ENCODE assay signal across 8 cellular contexts in genomic region chr15:42736793-42737528, GRCh38. TPM values are rescaled to one million over a fixed set of nuclear protein-coding genes. Genes with fewer than 3 reads are reported as not detected.
A peak's percentile ranks its signal among the peaks of the same experiment; 100 is the strongest.
DNase-seq lines count a peak whose midpoint lies in the region; ATAC-seq and TF ChIP-seq lines count a peak whose summit lies in the region.

Gene CDAN1 (minus strand): TSS chr15:42737128. CDS start chr15:42737102, 26 bp downstream.

- intact Hi-C loops in Caco-2 (cut with micrococcal nuclease; ENCODE audit: unreplicated experiment), result no loop called here
- intact Hi-C loops in PC-9 (cut with micrococcal nuclease; ENCODE audit: unreplicated experiment), result loop anchor here (2.0 kb wide), 1 partner anchor 190 kb away; no protein-coding TSS in a partner anchor

- peaks cover 38% of the 10 kb centered on the region for H3K36me3 Mint-ChIP-seq in Caco-2 (ENCODE audit: insufficient read depth, unreplicated experiment)

- peak within 1 kb of the TSS; percentile 88 for H2AFZ ChIP-seq in PC-9

- no TSS peak for BruUV-seq in Caco-2 (replicated peaks; lab: Mats Ljungman, UMichigan)
- BruUV-seq in PC-9 (replicated peaks; lab: Mats Ljungman, UMichigan), result no TSS peak

- peak; percentile 87 to 92 for DNase-seq in Caco-2
- DNase-seq in PC-9, result peak; percentile 42 to 90
- peak; percentile 97 for DNase-seq in activated T-cell treated with anti-CD3 and anti-CD28 coated beads for 48 hours (ENCODE audit: low read depth)
- DNase-seq in erythroblast (lab: John Stamatoyannopoulos, UW), result peak; percentile 89 to 95
- peak; percentile 92 for DNase-seq in stimulated activated CD8-positive, alpha-beta memory T cell treated with anti-CD3 and anti-CD28 coated beads, Interleukin-4, amount 100 ng/mL, for 24 hours (ENCODE audit: low read depth)

- no peaks in the 10 kb centered on the region for H3K79me2 ChIP-seq in PC-9 (ENCODE audit: low read depth)

- no peaks in the 10 kb centered on the region for H3K4me1 Mint-ChIP-seq in Caco-2 (ENCODE audit: low read depth, unreplicated experiment)

- peak within 1 kb of the TSS; percentile 80 for H3K9ac ChIP-seq in HUES6 (ENCODE audit: low read length)
- H3K9ac ChIP-seq in mucosa of rectum (ENCODE audit: low read depth in 1 of 2, low read length in 2 of 2), result peak within 1 kb of the TSS; percentile 89 to 92

- peak within 1 kb of the TSS; percentile 76 for H3K4me3 Mint-ChIP-seq in Caco-2 (ENCODE audit: unreplicated experiment)

- peak within 1 kb of the TSS; percentile 76 for H3K27ac Mint-ChIP-seq in Caco-2 (ENCODE audit: unreplicated experiment)

- H3K4me1 ChIP-seq in Caco-2, result no peaks in the 10 kb centered on the region; the same call in 1 of the 2 replicates
- peaks cover 5% of the 10 kb centered on the region; the same call in 1 of the 2 replicates for H3K4me1 ChIP-seq in HUES6 (ENCODE audit: control insufficient read depth, insufficient read depth, low read length)
- H3K4me1 ChIP-seq in PC-9 (replicated peaks; ENCODE audit: insufficient read depth), result no peaks in the 10 kb centered on the region
- H3K4me1 ChIP-seq in mucosa of rectum (ENCODE audit: control insufficient read depth in 2 of 2, insufficient read depth in 2 of 2, low read length in 2 of 2), result peaks cover 7 to 15% of the 10 kb centered on the region in 2 donors

- H3K9me2 ChIP-seq in PC-9 (ENCODE audit: insufficient read depth), result no peaks in the 10 kb centered on the region

- peak; percentile 71 for ATAC-seq in GM21390 (IDR thresholded peaks at IDR 0.05; ENCODE audit: unreplicated experiment)

- no peaks in the 10 kb centered on the region for H3F3A ChIP-seq in PC-9 (ENCODE audit: insufficient read depth, low read depth)

- CTCF ChIA-PET in Caco-2 (lab: Charles Lee) (interaction anchor here (0.6 to 1.6 kb wide), 2 partner anchors 189 to 194 kb away, joined by 3 to 5 read pairs; no protein-coding TSS in a partner anchor), PC-9 (lab: Charles Lee) (interaction anchor here (0.5 to 0.9 kb wide), 3 partner anchors 141 to 1040 kb away, joined by 3 to 11 read pairs (median 5); no protein-coding TSS in a partner anchor)

- peak within 1 kb of the TSS; percentile 62; the same call in 1 of the 2 replicates for H3K27ac ChIP-seq in HUES6 (ENCODE audit: low read depth, low read length)
- peak within 1 kb of the TSS; percentile 42; the same call in 1 of the 2 replicates for H3K27ac ChIP-seq in PC-9
- H3K27ac ChIP-seq in mucosa of rectum (ENCODE audit: low read depth in 2 of 2, low read length in 2 of 2), result peak within 1 kb of the TSS; percentile 86 to 89

- H3K27me3 ChIP-seq in Caco-2 (replicated peaks; ENCODE audit: control insufficient read depth, insufficient read depth, low read length) (no peaks in the 10 kb centered on the region), HUES6 (ENCODE audit: control insufficient read depth, insufficient read depth, low read length) (no peaks in the 10 kb centered on the region), PC-9 (ENCODE audit: insufficient read depth, low read depth) (no peaks in the 10 kb centered on the region), mucosa of rectum (ENCODE audit: control insufficient read depth in 2 of 2, insufficient read depth in 2 of 2, low read length in 2 of 2) (no peaks in the 10 kb centered on the region)

- H3K27me3 Mint-ChIP-seq in Caco-2 (ENCODE audit: insufficient read depth, unreplicated experiment), result no peaks in the 10 kb centered on the region

- H3K9me3 ChIP-seq in Caco-2 (no peaks in the 10 kb centered on the region), HUES6 (ENCODE audit: control insufficient read depth, insufficient read depth, low read depth, low read length) (no peaks in the 10 kb centered on the region), PC-9 (ENCODE audit: insufficient read depth, low read depth) (no peaks in the 10 kb centered on the region), mucosa of rectum (ENCODE audit: control insufficient read depth in 2 of 2, low read length in 2 of 2) (no peaks in the 10 kb centered on the region)

- TF ChIP-seq POLR2A in erythroblast (IDR thresholded peaks at IDR 0.05; ENCODE audit: low read length), result peak; percentile 77

- no peaks in the 10 kb centered on the region for H3K9me3 Mint-ChIP-seq in Caco-2 (ENCODE audit: unreplicated experiment)

- peak within 1 kb of the TSS; percentile 84 for H3K4me2 ChIP-seq in PC-9

- peak within 1 kb of the TSS; percentile 69 for H3K4me3 ChIP-seq in Caco-2 (ENCODE audit: low read depth, low read length)
- H3K4me3 ChIP-seq in HUES6 (ENCODE audit: low read depth, low read length), result peak within 1 kb of the TSS; percentile 93
- H3K4me3 ChIP-seq in PC-9, result peak within 1 kb of the TSS; percentile 78
- peak within 1 kb of the TSS; percentile 82 to 96 for H3K4me3 ChIP-seq in mucosa of rectum (ENCODE audit: low read length in 2 of 2)

- no peak for TF ChIP-seq CTCF in Caco-2 (IDR thresholded peaks at IDR 0.05; ENCODE audit: insufficient read depth in 1 of 2, low read depth in 1 of 2, low read length in 1 of 2, severe bottlenecking in 1 of 2, unreplicated experiment in 1 of 2)
- TF ChIP-seq CTCF in PC-9 (conservative IDR thresholded peaks at IDR 0.05), result no peak

- POLR2A ChIA-PET in Caco-2 (lab: Charles Lee) (no interaction called here), PC-9 (lab: Charles Lee; ENCODE audit: unreplicated experiment) (no interaction called here)

- H3K36me3 ChIP-seq in Caco-2 (ENCODE audit: control insufficient read depth, insufficient read depth, low read length) (no peaks in the 10 kb centered on the region; the same call in 1 of the 2 replicates), HUES6 (ENCODE audit: control insufficient read depth, insufficient read depth, low read length) (peaks cover 33% of the 10 kb centered on the region), PC-9 (ENCODE audit: low read depth) (no peaks in the 10 kb centered on the region), mucosa of rectum (ENCODE audit: control insufficient read depth in 2 of 2, insufficient read depth in 2 of 2, low read length in 2 of 2) (peaks cover 20 to 22% of the 10 kb centered on the region in 2 donors)

- H4K20me1 ChIP-seq in PC-9 (ENCODE audit: insufficient read depth), result no peaks in the 10 kb centered on the region

RNA-seq across cellular contexts. Expression of gene CDAN1, which starts in this region (rescaled TPM):
- total RNA-seq in Caco-2 (2022), result 29.4 and 32.3 TPM in 2 replicates
- total RNA-seq in PC-9 (2021), result 19.2 and 23.4 TPM in 2 replicates

Comparison
In these comparisons a context has a peak if more than half of its experiments do, and no peak if none do; other contexts are left out.
1. Peak in every context shown above with its lines: DNase-seq, ATAC-seq, H3K4me3 ChIP-seq and H3K27ac ChIP-seq.